ENCODE assay signal across 16 cellular contexts in the genomic region with DNA sequence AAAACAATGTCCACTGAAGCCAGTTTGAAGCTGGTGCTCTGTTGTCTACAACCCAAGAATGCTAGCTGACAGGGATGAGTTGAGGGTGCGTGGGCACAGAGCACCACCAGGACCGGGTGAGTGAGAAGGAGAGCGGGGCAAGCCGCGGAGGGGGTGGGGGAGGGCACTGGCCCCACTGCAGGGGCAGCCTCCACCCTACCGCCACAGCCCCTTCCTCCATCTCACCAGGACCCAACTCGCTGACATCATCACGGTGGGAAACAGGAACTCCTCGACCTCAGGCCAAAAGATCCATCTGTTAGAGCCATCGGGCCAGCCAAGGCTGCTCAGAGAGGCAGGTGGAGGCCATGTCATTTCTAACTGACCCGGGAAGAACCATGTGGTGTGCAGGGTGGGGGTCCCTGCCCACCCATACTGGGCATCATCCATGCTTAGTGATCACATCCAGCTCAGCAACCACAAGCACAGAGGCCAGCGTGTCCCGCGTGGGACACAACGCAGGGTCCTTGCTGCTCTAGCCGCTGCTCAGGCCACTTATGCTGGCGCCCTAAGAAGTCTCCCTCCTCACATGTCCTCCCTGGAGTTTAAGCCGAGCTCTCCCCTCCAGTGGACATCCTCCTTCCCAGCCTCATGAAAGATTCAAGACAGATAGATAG. TPM values are rescaled to one million over a fixed set of nuclear protein-coding genes. Genes with fewer than 3 reads are reported as not detected.
"Had no signal": no experiment of that assay in that cellular context is flagged by ENCODE, and none has a peak within 500 bp of the region (broad histone marks: within the 10 kb centered on the region; RNA-seq: fewer than 3 reads in every experiment).

No MANE protein-coding gene starts in this region.

- H3K4me3 ChIP-seq: gastrocnemius medialis, prostate gland, right lobe of liver, smooth muscle cell, thyroid gland had no signal

- H3K4me1 Mint-ChIP-seq: memory B cell had no signal

- H3K9me3 Mint-ChIP-seq: activated CD8-positive, alpha-beta T cell treated with anti-CD3 and anti-CD28 coated beads for 36 hours; activated naive CD8-positive, alpha-beta T cell treated with anti-CD3 and anti-CD28 coated beads, Interleukin-2, amount 50 U/mL, for 24 hours; activated T-helper 1 cell treated with anti-CD3 and anti-CD28 coated beads, Interleukin-12 subunit alpha, Interleukin-12 subunit beta, Interleukin-2, Interleukin-4 antibody, amounts not matched to agents 30 ng/mL and 10 ng/mL and 1 ng/mL, durations not matched to agents 14 hours and 24 hours and 36 hours; memory B cell; natural killer cell treated with Interleukin-12 subunit alpha and Interleukin-12 subunit beta and Interleukin-15 and Interleukin-18, amount 100 ng/mL, for 72 hours had no signal

- H3K9me3 ChIP-seq: gastrocnemius medialis, prostate gland, right lobe of liver, thyroid gland had no signal

- H3K36me3 Mint-ChIP-seq: memory B cell; natural killer cell treated with Interleukin-12 subunit alpha and Interleukin-12 subunit beta and Interleukin-15 and Interleukin-18, amount 100 ng/mL, for 72 hours had no signal

- DNase-seq: activated CD4-positive, alpha-beta T cell treated with anti-CD3 and anti-CD28 coated beads for 36 hours; activated CD8-positive, alpha-beta T cell treated with anti-CD3 and anti-CD28 coated beads for 36 hours; activated naive CD4-positive, alpha-beta T cell; activated naive CD8-positive, alpha-beta T cell treated with anti-CD3 and anti-CD28 coated beads, Interleukin-2, amount 50 U/mL, for 24 hours; cerebellar nuclear complex; gastrocnemius medialis; occipital lobe; right lobe of liver; T-helper 2 cell; thyroid gland had no signal

- H3K4me1 ChIP-seq: prostate gland, right lobe of liver had no signal

- ATAC-seq: activated CD4-positive, alpha-beta T cell treated with anti-CD3 and anti-CD28 coated beads for 36 hours; activated CD8-positive, alpha-beta T cell treated with anti-CD3 and anti-CD28 coated beads for 36 hours; activated naive CD8-positive, alpha-beta T cell treated with anti-CD3 and anti-CD28 coated beads, Interleukin-2, amount 50 U/mL, for 24 hours; gastrocnemius medialis; left lobe of liver; natural killer cell treated with Interleukin-12 subunit alpha and Interleukin-12 subunit beta and Interleukin-15 and Interleukin-18, amount 100 ng/mL, for 72 hours; right lobe of liver had no signal

- H3K36me3 ChIP-seq: gastrocnemius medialis, prostate gland, right lobe of liver, thyroid gland had no signal

- H3K27ac Mint-ChIP-seq: activated CD4-positive, alpha-beta T cell treated with anti-CD3 and anti-CD28 coated beads for 36 hours; activated CD8-positive, alpha-beta T cell treated with anti-CD3 and anti-CD28 coated beads for 36 hours; activated naive CD8-positive, alpha-beta T cell treated with anti-CD3 and anti-CD28 coated beads, Interleukin-2, amount 50 U/mL, for 24 hours; activated T-helper 1 cell treated with anti-CD3 and anti-CD28 coated beads, Interleukin-12 subunit alpha, Interleukin-12 subunit beta, Interleukin-2, Interleukin-4 antibody, amounts not matched to agents 30 ng/mL and 10 ng/mL and 1 ng/mL, durations not matched to agents 14 hours and 24 hours and 36 hours; memory B cell; natural killer cell treated with Interleukin-12 subunit alpha and Interleukin-12 subunit beta and Interleukin-15 and Interleukin-18, amount 100 ng/mL, for 72 hours had no signal

- H3K27ac ChIP-seq: prostate gland, right lobe of liver, thyroid gland had no signal

- H3K27me3 ChIP-seq: right lobe of liver, thyroid gland had no signal

- H3K4me3 Mint-ChIP-seq: activated CD4-positive, alpha-beta T cell treated with anti-CD3 and anti-CD28 coated beads for 36 hours; activated CD8-positive, alpha-beta T cell treated with anti-CD3 and anti-CD28 coated beads for 36 hours; activated naive CD8-positive, alpha-beta T cell treated with anti-CD3 and anti-CD28 coated beads, Interleukin-2, amount 50 U/mL, for 24 hours; activated T-helper 1 cell treated with anti-CD3 and anti-CD28 coated beads, Interleukin-12 subunit alpha, Interleukin-12 subunit beta, Interleukin-2, Interleukin-4 antibody, amounts not matched to agents 30 ng/mL and 10 ng/mL and 1 ng/mL, durations not matched to agents 14 hours and 24 hours and 36 hours; memory B cell; natural killer cell treated with Interleukin-12 subunit alpha and Interleukin-12 subunit beta and Interleukin-15 and Interleukin-18, amount 100 ng/mL, for 72 hours had no signal

RNA-seq across cellular contexts. Expression of gene GATA2, which starts 57.6 kb away (rescaled TPM):
- total RNA-seq: activated CD8-positive, alpha-beta T cell treated with anti-CD3 and anti-CD28 coated beads for 36 hours had no signal
